ENCODE assay signal across 17 cellular contexts in the genomic region with DNA sequence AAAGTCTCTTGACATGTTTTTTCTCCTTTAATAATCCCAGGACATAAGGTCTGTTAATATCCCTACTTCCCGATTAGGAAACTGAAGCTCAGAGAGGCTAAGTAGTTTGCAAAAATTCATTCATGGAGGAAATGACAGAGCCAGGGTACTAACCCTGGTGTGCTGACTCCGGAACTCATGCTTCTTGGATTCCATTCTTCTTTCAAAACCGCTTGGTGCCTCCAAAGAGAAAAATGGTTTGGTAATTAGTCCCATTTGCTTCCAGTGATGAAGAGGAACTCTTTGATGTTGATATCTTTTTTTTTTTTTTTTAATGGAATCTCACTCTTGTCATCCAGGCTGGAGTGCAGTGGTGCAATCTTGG.
DNase-seq lines count a peak whose midpoint lies in the region; ATAC-seq and TF ChIP-seq lines count a peak whose summit lies in the region.
"Had no signal": no experiment of that assay in that cellular context is flagged by ENCODE, and none has a peak within 500 bp of the region (broad histone marks: within the 10 kb centered on the region; RNA-seq: fewer than 3 reads in every experiment).

No MANE protein-coding gene starts in this region.

- peak overlapping the region; percentile 27 for H3K27ac ChIP-seq in osteoblast (ENCODE audit: low read depth, low read length)
- H3K27ac ChIP-seq in thyroid gland: peak overlapping the region; percentile 14 to 95 (median 26)
- no peak overlapping the region for H3K27ac ChIP-seq in CD4-positive, alpha-beta T cell (ENCODE audit: low read depth, low read length)
- H3K27ac ChIP-seq: HL-60 had no signal

- H4K20me1 ChIP-seq in osteoblast (ENCODE audit: insufficient read depth, low read length): peaks cover 8% of the 10 kb centered on the region

- H3K9me3 ChIP-seq in osteoblast (ENCODE audit: low read depth, low read length): no peaks in the 10 kb centered on the region
- H3K9me3 ChIP-seq in thyroid gland: no peaks in the 10 kb centered on the region
- H3K9me3 ChIP-seq in CD4-positive, alpha-beta T cell (ENCODE audit: control insufficient read depth, low read length): no peaks in the 10 kb centered on the region
- H3K9me3 ChIP-seq: Peyer's patch had no signal

- no peak for TF ChIP-seq POLR2A in thyroid gland (IDR thresholded peaks at IDR 0.05)

- H3K27me3 Mint-ChIP-seq in chondrocyte (ENCODE audit: low read depth): no peaks in the 10 kb centered on the region
- peaks cover 25% of the 10 kb centered on the region for H3K27me3 Mint-ChIP-seq in CD4-positive, alpha-beta T cell

- H3K79me2 ChIP-seq in osteoblast (ENCODE audit: insufficient read depth, low read length): peaks cover 86% of the 10 kb centered on the region

- no peaks in the 10 kb centered on the region for H3K27me3 ChIP-seq in osteoblast (ENCODE audit: insufficient read depth, low read length)
- no peaks in the 10 kb centered on the region for H3K27me3 ChIP-seq in thyroid gland
- H3K27me3 ChIP-seq in CD4-positive, alpha-beta T cell (ENCODE audit: control insufficient read depth, insufficient read depth, low read length): peaks cover 11% of the 10 kb centered on the region
- H3K27me3 ChIP-seq: Peyer's patch had no signal

- POLR2A ChIA-PET in CD4-positive, alpha-beta T cell (lab: Charles Lee): no interaction called here

- peak overlapping the region; percentile 10 for H3K4me3 Mint-ChIP-seq in chondrocyte (ENCODE audit: unreplicated experiment)
- H3K4me3 Mint-ChIP-seq in CD4-positive, alpha-beta T cell: no peak overlapping the region
- H3K4me3 Mint-ChIP-seq: CD8-positive, alpha-beta memory T cell had no signal

- peak overlapping the region; percentile 90 for H3K27ac Mint-ChIP-seq in chondrocyte (ENCODE audit: unreplicated experiment)
- no peak overlapping the region for H3K27ac Mint-ChIP-seq in CD4-positive, alpha-beta T cell
- H3K27ac Mint-ChIP-seq: CD8-positive, alpha-beta memory T cell had no signal

- WGBS in thyroid gland, 2 donors: 88 to 89% methylated on average over 3 of the region's 3 CpGs

- H3K4me3 ChIP-seq in osteoblast (ENCODE audit: insufficient read depth, low read length) (no peak overlapping the region), thyroid gland (replicated peaks in 1 of 3) (no peak overlapping the region)
- H3K4me3 ChIP-seq: K562, Peyer's patch had no signal

- DNase-seq in RPMI7951 (ENCODE audit: low read depth) (peak; percentile 59), chondrocyte (ENCODE audit: low spot score) (no peak), osteoblast (ENCODE audit: insufficient read length, low spot score, missing footprints) (no peak), thyroid gland (no peak), NCI-H1105 treated with DMSO at 0.1 percent for 48 hours (lab: John Stamatoyannopoulos, UW) (no peak)
- DNase-seq in CD4-positive, alpha-beta T cell: no peak
- DNase-seq in activated CD4-positive, alpha-beta T cell treated with anti-CD3 and anti-CD28 coated beads, Interleukin-2, amount 50 U/mL, for 4 hours: no peak
- DNase-seq: CD8-positive, alpha-beta memory T cell; GF-D8; GOT3; NCI-H1436 treated with DMSO at 0.1 percent for 48 hours; NCI-H345; NCI-H748 treated with DMSO at 0.1 percent for 48 hours; Peyer's patch; SHP77 treated with DMSO at 0.1 percent for 48 hours had no signal

- peaks cover 7% of the 10 kb centered on the region for H3K36me3 Mint-ChIP-seq in chondrocyte (ENCODE audit: low read depth)
- H3K36me3 Mint-ChIP-seq in CD4-positive, alpha-beta T cell (ENCODE audit: low read depth): no peaks in the 10 kb centered on the region
- H3K36me3 Mint-ChIP-seq: CD8-positive, alpha-beta memory T cell had no signal

- H3K36me3 ChIP-seq in osteoblast (ENCODE audit: insufficient read depth, low read length) (no peaks in the 10 kb centered on the region), thyroid gland (no peaks in the 10 kb centered on the region)
- H3K36me3 ChIP-seq: Peyer's patch had no signal

- intact Hi-C loops in thyroid gland (cut with DNase I): loop anchor here (10.0 kb wide), 1 partner anchor 59 kb away; no protein-coding TSS in a partner anchor
- intact Hi-C loops in CD4-positive, alpha-beta T cell (cut with DNase I, micrococcal nuclease): no loop called here

- peaks cover 99% of the 10 kb centered on the region for H3K4me1 Mint-ChIP-seq in chondrocyte (ENCODE audit: low read depth)
- no peaks in the 10 kb centered on the region for H3K4me1 Mint-ChIP-seq in CD4-positive, alpha-beta T cell (ENCODE audit: low read depth)
- H3K4me1 Mint-ChIP-seq: CD8-positive, alpha-beta memory T cell had no signal

- H3K9me3 Mint-ChIP-seq in chondrocyte (ENCODE audit: low read depth): no peaks in the 10 kb centered on the region
- H3K9me3 Mint-ChIP-seq in CD4-positive, alpha-beta T cell: peaks cover 1% of the 10 kb centered on the region

- peak overlapping the region; percentile 66 for H3K4me2 ChIP-seq in osteoblast (ENCODE audit: insufficient read depth, low read length)

- H3K4me1 ChIP-seq in osteoblast (ENCODE audit: insufficient read depth, low read length) (peaks cover 41% of the 10 kb centered on the region), thyroid gland (peaks cover 60 to 62% of the 10 kb centered on the region in 2 donors)

- no peak overlapping the region for H2AFZ ChIP-seq in osteoblast (ENCODE audit: low read length)

- CTCF ChIA-PET in CD4-positive, alpha-beta T cell (lab: Charles Lee): no interaction called here

- no peak for ATAC-seq in CD4-positive, alpha-beta T cell (ENCODE audit: poor library complexity)
- ATAC-seq: K562 had no signal

- no peak for TF ChIP-seq CTCF in chondrocyte (IDR thresholded peaks at IDR 0.05)
- TF ChIP-seq CTCF in osteoblast (IDR thresholded peaks at IDR 0.05; ENCODE audit: extremely low read depth, low read depth, low read length): no peak
- no peak for TF ChIP-seq CTCF in thyroid gland (IDR thresholded peaks at IDR 0.05)
- no peak for TF ChIP-seq CTCF in CD4-positive, alpha-beta T cell (IDR thresholded peaks at IDR 0.05)
